In genomic region chr17:78144146-78144719, GRCh38 we compare ENCODE assay signal across 1 cellular context.
A peak's percentile ranks its signal among the peaks of the same experiment; 100 is the strongest.
TF ChIP-seq lines count a peak whose summit lies in the region.

No MANE protein-coding gene starts in this region.

TF ChIP-seq in A549, 52 proteins besides CTCF, POLR2A, EP300 and RAD21 (continued from another document):
- no peak for TF ChIP-seq BCL3 (IDR thresholded peaks at IDR 0.05)
- no peak for TF ChIP-seq REST (IDR thresholded peaks at IDR 0.05)
- peak; percentile 61; the same call in 1 of the 2 replicates for TF ChIP-seq E2F6 (IDR thresholded peaks at IDR 0.05; ENCODE audit: borderline replicate concordance, low read depth)
- TF ChIP-seq HOXB5 (CRISPR knock-in tag; IDR thresholded peaks at IDR 0.05) = no peak
- no peak for TF ChIP-seq NFE2L2 (conservative IDR thresholded peaks at IDR 0.05; ENCODE audit: low read length)
- 0 out of 3 replicates have a peak, but pooled peaks have one; percentile 16 for TF ChIP-seq SMC3 (IDR thresholded peaks at IDR 0.05)
- no peak for TF ChIP-seq ZC3H11A (IDR thresholded peaks at IDR 0.05)
